ENCODE assay signal across 18 cellular contexts in the genomic region with DNA sequence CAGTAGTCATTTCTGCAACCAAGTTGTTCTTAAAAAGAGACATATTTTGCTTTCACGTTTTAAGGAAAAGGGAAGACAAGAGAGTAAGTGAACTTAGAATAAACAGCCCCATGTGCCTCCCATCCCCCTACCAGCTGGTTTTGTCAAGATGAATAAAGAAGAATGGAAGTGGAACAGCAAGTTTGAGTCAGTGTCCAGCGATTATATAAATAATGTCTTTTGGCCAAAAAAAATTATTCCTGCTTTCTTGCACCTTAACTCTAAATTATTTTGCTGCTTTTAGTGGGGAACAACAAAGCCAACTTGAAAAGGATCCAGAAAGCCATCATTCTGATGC.
"Had no signal": no experiment of that assay in that cellular context is flagged by ENCODE, and none has a peak within 500 bp of the region (broad histone marks: within the 10 kb centered on the region; RNA-seq: fewer than 3 reads in every experiment).

No MANE protein-coding gene starts in this region.

- H3K36me3 ChIP-seq: neutrophil, right lobe of liver, stomach, thyroid gland, vagina had no signal

- FAIRE-seq: TTC549 had no signal

- ATAC-seq: activated naive CD8-positive, alpha-beta T cell treated with anti-CD3 and anti-CD28 coated beads, Interleukin-2, amount 50 U/mL, for 24 hours; effector memory CD8-positive, alpha-beta T cell; left colon; T-helper 17 cell had no signal

- H3K4me3 ChIP-seq: right lobe of liver, stomach, thyroid gland, vagina had no signal

- H3K27ac ChIP-seq: neutrophil, right lobe of liver, stomach, thyroid gland, vagina had no signal

- H3K27me3 ChIP-seq: neutrophil, right lobe of liver, stomach, thyroid gland, vagina had no signal

- DNase-seq: activated CD4-positive, alpha-beta T cell treated with anti-CD3 and anti-CD28 coated beads, Interleukin-2, amount 10 ng/mL, durations not matched to agents 7 days and 5 days; activated CD4-positive, CD25-positive, alpha-beta regulatory T cell; activated CD8-positive, alpha-beta memory T cell treated with anti-CD3 and anti-CD28 coated beads for 24 hours; activated naive CD4-positive, alpha-beta T cell treated with Interleukin-2 at 50 U/mL for 16 hours; activated naive CD8-positive, alpha-beta T cell treated with anti-CD3 and anti-CD28 coated beads, Interleukin-2, amount 50 U/mL, for 24 hours; effector memory CD8-positive, alpha-beta T cell; foreskin fibroblast; left colon; mammary epithelial cell; right lobe of liver; stimulated activated CD4-positive, alpha-beta T cell treated with anti-CD3 and anti-CD28 coated beads, Interleukin-4, amount 100 ng/mL, for 4 hours; stomach; T-helper 17 cell; thyroid gland had no signal

- H3K27me3 Mint-ChIP-seq: T-helper 17 cell had no signal

- H3K4me1 Mint-ChIP-seq: central memory CD8-positive, alpha-beta T cell; T-helper 17 cell had no signal

- H3K27ac Mint-ChIP-seq: activated CD4-positive, alpha-beta T cell treated with anti-CD3 and anti-CD28 coated beads, Interleukin-2, amount 10 ng/mL, durations not matched to agents 7 days and 5 days; activated naive CD8-positive, alpha-beta T cell treated with anti-CD3 and anti-CD28 coated beads, Interleukin-2, amount 50 U/mL, for 24 hours; effector memory CD8-positive, alpha-beta T cell; T-helper 17 cell had no signal

- H3K4me3 Mint-ChIP-seq: activated CD4-positive, alpha-beta T cell treated with anti-CD3 and anti-CD28 coated beads, Interleukin-2, amount 10 ng/mL, durations not matched to agents 7 days and 5 days; activated naive CD8-positive, alpha-beta T cell treated with anti-CD3 and anti-CD28 coated beads, Interleukin-2, amount 50 U/mL, for 24 hours; central memory CD8-positive, alpha-beta T cell; effector memory CD8-positive, alpha-beta T cell; T-helper 17 cell had no signal

- H3K9me3 ChIP-seq: neutrophil, right lobe of liver, stomach, thyroid gland, vagina had no signal

- H3K9me3 Mint-ChIP-seq: activated naive CD8-positive, alpha-beta T cell treated with anti-CD3 and anti-CD28 coated beads, Interleukin-2, amount 50 U/mL, for 24 hours; central memory CD8-positive, alpha-beta T cell; effector memory CD8-positive, alpha-beta T cell had no signal

- H3K4me1 ChIP-seq: right lobe of liver had no signal
